12 cellular contexts compared by ENCODE assay signal in the genomic region with DNA sequence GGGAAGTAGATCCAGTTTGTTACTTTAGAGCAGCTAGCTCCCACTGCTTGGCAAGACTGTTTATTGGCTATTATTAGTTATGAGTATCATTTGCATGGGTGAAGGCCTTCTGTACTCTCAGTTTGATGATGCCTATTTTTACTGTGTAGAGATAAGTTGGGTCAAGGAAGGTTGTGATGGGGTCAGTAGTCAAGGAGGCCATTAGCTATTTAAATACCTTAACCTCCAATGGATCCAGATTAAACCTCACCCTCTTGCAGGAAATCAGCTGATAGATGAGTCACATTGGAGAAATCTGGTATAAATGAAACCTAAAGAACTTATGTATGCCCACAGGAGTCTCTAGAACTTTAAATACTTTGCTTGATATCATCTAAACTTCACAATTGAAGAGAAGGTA. TPM values are rescaled to one million over a fixed set of nuclear protein-coding genes. Genes with fewer than 3 reads are reported as not detected.
DNase-seq lines count a peak whose midpoint lies in the region; ATAC-seq and TF ChIP-seq lines count a peak whose summit lies in the region.
"Had no signal": no experiment of that assay in that cellular context is flagged by ENCODE, and none has a peak within 500 bp of the region (broad histone marks: within the 10 kb centered on the region; RNA-seq: fewer than 3 reads in every experiment).

No MANE protein-coding gene starts in this region.

- no peaks in the 10 kb centered on the region for H3K27me3 Mint-ChIP-seq in effector memory CD8-positive, alpha-beta T cell
- H3K27me3 Mint-ChIP-seq in naive thymus-derived CD8-positive, alpha-beta T cell = no peaks in the 10 kb centered on the region

- TF ChIP-seq CTCF in RWPE2 (IDR thresholded peaks at IDR 0.05; ENCODE audit: poor library complexity, severe bottlenecking) = no peak

- H3K27ac Mint-ChIP-seq in effector memory CD8-positive, alpha-beta T cell = peak overlapping the region; percentile 100
- H3K27ac Mint-ChIP-seq in naive thymus-derived CD8-positive, alpha-beta T cell = peak overlapping the region in 6 of 10 donors; percentile 30 to 99 (median 66)

- H3K27me3 ChIP-seq in RWPE2 (ENCODE audit: insufficient read depth, poor library complexity, severe bottlenecking) = no peaks in the 10 kb centered on the region
- no peaks in the 10 kb centered on the region for H3K27me3 ChIP-seq in aorta (ENCODE audit: control insufficient read depth in 1 of 2, insufficient read depth in 2 of 2, low read length in 1 of 2)

- intact Hi-C loops in aorta (cut with DNase I) = no loop called here

- peak overlapping the region; percentile 56 for H3K27ac ChIP-seq in RWPE2 (ENCODE audit: poor library complexity, severe bottlenecking)
- no peak overlapping the region for H3K27ac ChIP-seq in aorta (ENCODE audit: low read depth in 1 of 2, low read length in 2 of 2)

- peaks cover 86 to 95% of the 10 kb centered on the region in 2 donors for H3K4me1 Mint-ChIP-seq in effector memory CD8-positive, alpha-beta T cell (ENCODE audit: low read depth in 2 of 2)
- peaks cover 37 to 89% (median 59%) of the 10 kb centered on the region in 4 donors for H3K4me1 Mint-ChIP-seq in naive thymus-derived CD8-positive, alpha-beta T cell

- H3K36me3 ChIP-seq in RWPE2 (ENCODE audit: low read depth) (no peaks in the 10 kb centered on the region), aorta (ENCODE audit: control insufficient read depth in 1 of 2, insufficient read depth in 2 of 2, low read length in 1 of 2) (no peaks in the 10 kb centered on the region)

- H3K4me3 ChIP-seq in RWPE2 (ENCODE audit: severe bottlenecking) = no peak overlapping the region
- no peak overlapping the region for H3K4me3 ChIP-seq in aorta (ENCODE audit: low read length in 2 of 2)
- H3K4me3 ChIP-seq: coronary artery, lung had no signal

- no peaks in the 10 kb centered on the region for H3K9me3 ChIP-seq in RWPE2 (ENCODE audit: severe bottlenecking)
- H3K9me3 ChIP-seq in aorta (ENCODE audit: control insufficient read depth, low read length) = no peaks in the 10 kb centered on the region

- no peak for ATAC-seq in RWPE2 (ENCODE audit: low read depth)
- no peak for ATAC-seq in effector memory CD8-positive, alpha-beta T cell (replicated peaks)
- ATAC-seq in naive thymus-derived CD8-positive, alpha-beta T cell = no peak
- ATAC-seq in aorta (ENCODE audit: low FRiP score) = no peak
- no peak for ATAC-seq in HG03139 (IDR thresholded peaks at IDR 0.05; ENCODE audit: unreplicated experiment)

- peaks cover 4 to 17% of the 10 kb centered on the region in 2 donors for H3K9me3 Mint-ChIP-seq in effector memory CD8-positive, alpha-beta T cell
- H3K9me3 Mint-ChIP-seq in naive thymus-derived CD8-positive, alpha-beta T cell = no peaks in the 10 kb centered on the region

- H3K4me3 Mint-ChIP-seq in effector memory CD8-positive, alpha-beta T cell = peak overlapping the region; percentile 85 to 89
- peak overlapping the region in 1 of 10 donors; percentile 17 for H3K4me3 Mint-ChIP-seq in naive thymus-derived CD8-positive, alpha-beta T cell

- H3K4me1 ChIP-seq in RWPE2 (ENCODE audit: insufficient read depth, poor library complexity, severe bottlenecking) (peaks cover 48% of the 10 kb centered on the region), aorta (ENCODE audit: control insufficient read depth in 1 of 2, insufficient read depth in 2 of 2, low read length in 2 of 2) (peaks cover 0 to 3% of the 10 kb centered on the region in 2 donors)

- POLR2A ChIA-PET in naive thymus-derived CD8-positive, alpha-beta T cell (lab: Charles Lee) = no interaction called here

- DNase-seq in ELR (ENCODE audit: low read depth) (peak; percentile 57), RWPE2 (ENCODE audit: low spot score) (no peak), aorta (no peak), NCI-H2227 (lab: John Stamatoyannopoulos, UW; ENCODE audit: unreplicated experiment) (no peak), KG1 (lab: John Stamatoyannopoulos, UW) (no peak)
- DNase-seq in effector memory CD8-positive, alpha-beta T cell = no peak
- DNase-seq in naive thymus-derived CD8-positive, alpha-beta T cell = no peak
- DNase-seq: NCI-H524, SIG-M5 had no signal

- H3K36me3 Mint-ChIP-seq in effector memory CD8-positive, alpha-beta T cell (ENCODE audit: insufficient read depth) = peaks cover 26% of the 10 kb centered on the region
- no peaks in the 10 kb centered on the region for H3K36me3 Mint-ChIP-seq in naive thymus-derived CD8-positive, alpha-beta T cell

RNA-seq across cellular contexts. Expression of gene THBS1, which starts 45.0 kb away (rescaled TPM):
- 1 to 10 TPM; 3.8 to 6.5 TPM for total RNA-seq in naive thymus-derived CD8-positive, alpha-beta T cell
- under 1 TPM in 2 of 3 donors, not detected in 1; 0.02 to 0.27 TPM for polyA plus RNA-seq in naive thymus-derived CD8-positive, alpha-beta T cell
- total RNA-seq in aorta = 1,000 to 10,000 TPM in 1 of 2 donors, 100 to 1,000 TPM in 1; 270 to 1,398 TPM
- 10 to 100 TPM in 1 of 2 donors, 1 to 10 TPM in 1; 9.8 to 24.1 TPM for polyA plus RNA-seq in aorta

Comparison
In these comparisons a context has a peak if more than half of its experiments do, and no peak if none do; other contexts are left out.
1. RNA of gene THBS1, which starts 45.0 kb away (total RNA-seq): 270 to 1,398 TPM in aorta; 3.8 to 6.5 TPM in naive thymus-derived CD8-positive, alpha-beta T cell; every median in the first group is over 10 times any median in the second.